Comparison of ENCODE assay signal across 14 cellular contexts in the genomic region with DNA sequence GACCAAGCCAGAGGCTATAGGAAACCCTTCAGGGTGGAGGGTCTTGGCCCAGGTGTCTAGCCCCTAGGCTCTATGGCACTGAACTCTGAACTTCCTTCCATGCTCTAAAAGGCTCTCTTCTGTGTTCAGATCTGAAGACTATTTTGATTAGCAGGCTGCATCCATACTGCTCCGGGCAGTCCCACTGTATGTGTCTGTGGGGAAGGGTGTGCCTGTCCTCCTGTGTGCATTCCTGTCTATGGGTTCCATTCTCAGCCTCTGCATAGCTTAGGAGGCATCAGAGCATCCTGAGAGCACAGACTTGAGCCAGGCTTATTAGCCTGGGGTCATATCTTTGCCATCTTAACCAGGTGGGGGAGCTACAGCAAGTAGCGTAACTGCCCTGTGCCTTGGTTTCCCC. TPM values are rescaled to one million over a fixed set of nuclear protein-coding genes. Genes with fewer than 3 reads are reported as not detected.
DNase-seq lines count a peak whose midpoint lies in the region; ATAC-seq and TF ChIP-seq lines count a peak whose summit lies in the region.
"Had no signal": no experiment of that assay in that cellular context is flagged by ENCODE, and none has a peak within 500 bp of the region (broad histone marks: within the 10 kb centered on the region; RNA-seq: fewer than 3 reads in every experiment).

No MANE protein-coding gene starts in this region.

- H3K23ac ChIP-seq in H9 (ENCODE audit: insufficient read length, low read depth, low read length), result no peak overlapping the region

- peaks cover 0 to 61% (median 45%) of the 10 kb centered on the region in 9 donors for H3K4me1 ChIP-seq in heart right ventricle
- peaks cover 9% of the 10 kb centered on the region; the same call in 1 of the 2 replicates for H3K4me1 ChIP-seq in H9 (ENCODE audit: insufficient read depth, low read length)
- H3K4me1 ChIP-seq in esophagus muscularis mucosa, result peaks cover 0 to 14% (median 0%) of the 10 kb centered on the region in 4 donors
- H3K4me1 ChIP-seq: Caco-2 had no signal

- peaks cover 14 to 26% (median 16%) of the 10 kb centered on the region in 3 experiments for H3K36me3 Mint-ChIP-seq in H9 (ENCODE audit: insufficient read depth in 1 of 3, low read depth in 3 of 3)

- no peak overlapping the region for H2AFZ ChIP-seq in H9 (ENCODE audit: low read length)
- H2AFZ ChIP-seq: GM23248 had no signal

- no peak for TF ChIP-seq CTCF in heart right ventricle (IDR thresholded peaks at IDR 0.05)
- peak; percentile 11; the same call in 1 of the 2 replicates for TF ChIP-seq CTCF in 22Rv1 (IDR thresholded peaks at IDR 0.05)
- TF ChIP-seq CTCF in H9 (conservative IDR thresholded peaks at IDR 0.05), result peak; percentile 18; the same call in 1 of the 3 replicates
- TF ChIP-seq CTCF in esophagus muscularis mucosa (IDR thresholded peaks at IDR 0.05), result no peak

- H3T11ph ChIP-seq in H9 (ENCODE audit: low read length), result no peak overlapping the region

- peaks cover 40 to 53% of the 10 kb centered on the region in 2 experiments for H3K4me1 Mint-ChIP-seq in H9

- DNase-seq in heart right ventricle (no peak), left cardiac atrium (no peak), H9 (no peak), esophagus muscularis mucosa (ENCODE audit: extremely low spot score) (peak; percentile 26)
- no peak for DNase-seq in stimulated activated CD4-positive, alpha-beta T cell treated with anti-CD3 and anti-CD28 coated beads, Interleukin-15, amount 100 ng/mL, for 24 hours
- DNase-seq: ACHN; C1 segment of cervical spinal cord; Caco-2; CD4-positive, alpha-beta T cell; GM23248; HCEC 1CT had no signal

- intact Hi-C loops in heart right ventricle (cut with DNase I), result loop anchor here in 1 of 10 donors (5.0 kb wide), 1 partner anchor 48 kb away; no protein-coding TSS in a partner anchor
- intact Hi-C loops in left cardiac atrium (cut with DNase I), result loop anchor here in 1 of 2 donors (10.0 kb wide), 1 partner anchor 191 kb away; no protein-coding TSS in a partner anchor
- intact Hi-C loops in esophagus muscularis mucosa (cut with DNase I), result no loop called here

- H2BK15ac ChIP-seq in H9 (ENCODE audit: low read depth, low read length), result no peak overlapping the region

- H3K27me3 Mint-ChIP-seq in H9 (ENCODE audit: low read depth), result no peaks in the 10 kb centered on the region
- H3K27me3 Mint-ChIP-seq: CD4-positive, alpha-beta T cell had no signal

- no peak overlapping the region for H4K91ac ChIP-seq in H9 (ENCODE audit: insufficient read length, low read depth, low read length)

- no peak for TF ChIP-seq POLR2A in esophagus muscularis mucosa (IDR thresholded peaks at IDR 0.05; ENCODE audit: low read depth)

- TF ChIP-seq EP300 in esophagus muscularis mucosa (IDR thresholded peaks at IDR 0.05), result no peak

- no peak overlapping the region for H2BK20ac ChIP-seq in H9 (ENCODE audit: low read depth, low read length, poor library complexity, severe bottlenecking)

- H3K56ac ChIP-seq in H9 (ENCODE audit: insufficient read length, low read depth, low read length), result no peak overlapping the region

- no peak overlapping the region for H3K4me2 ChIP-seq in H9 (ENCODE audit: insufficient read depth, insufficient read length, low read length)

- peak overlapping the region in 8 of 10 donors; percentile 16 to 98 (median 74) for H3K27ac ChIP-seq in heart right ventricle
- H3K27ac ChIP-seq in 22Rv1, result no peak overlapping the region
- H3K27ac ChIP-seq in H9 (ENCODE audit: insufficient read length, low read depth, low read length), result no peak overlapping the region
- no peak overlapping the region for H3K27ac ChIP-seq in esophagus muscularis mucosa (replicated peaks in 1 of 4)
- H3K27ac ChIP-seq: GM23248 had no signal

- no peak overlapping the region for H3K4ac ChIP-seq in H9 (ENCODE audit: low read depth, low read length)

- H3K4me3 ChIP-seq in heart right ventricle, result no peak overlapping the region
- H3K4me3 ChIP-seq in esophagus muscularis mucosa, result no peak overlapping the region
- H3K4me3 ChIP-seq: GM23248 had no signal

- no peak overlapping the region for H3K18ac ChIP-seq in H9 (ENCODE audit: insufficient read length, low read depth, low read length)

- no peak overlapping the region for H3K4me3 Mint-ChIP-seq in H9
- H3K4me3 Mint-ChIP-seq: CD4-positive, alpha-beta T cell had no signal

- peaks cover 0 to 9% (median 0%) of the 10 kb centered on the region in 11 donors for H3K9me3 ChIP-seq in heart right ventricle
- no peaks in the 10 kb centered on the region for H3K9me3 ChIP-seq in H9 (ENCODE audit: control insufficient read depth, low read depth, low read length)
- no peaks in the 10 kb centered on the region for H3K9me3 ChIP-seq in esophagus muscularis mucosa
- H3K9me3 ChIP-seq: BE2C, Caco-2 had no signal

- no peak overlapping the region for H3K14ac ChIP-seq in H9 (ENCODE audit: insufficient read depth, low read length)

- H4K8ac ChIP-seq in H9 (replicated peaks; ENCODE audit: insufficient read length, low read depth, low read length), result no peak overlapping the region

- no peak overlapping the region; a peak in 1 of 7 replicates for H3K27ac Mint-ChIP-seq in H9
- H3K27ac Mint-ChIP-seq: CD4-positive, alpha-beta T cell had no signal

- peaks cover 15 to 22% of the 10 kb centered on the region in 2 experiments for H3K9me3 Mint-ChIP-seq in H9
- H3K9me3 Mint-ChIP-seq: CD4-positive, alpha-beta T cell had no signal

- no peak overlapping the region for H2BK120ac ChIP-seq in H9 (ENCODE audit: low read depth, low read length, poor library complexity, severe bottlenecking)

- H2BK12ac ChIP-seq in H9 (ENCODE audit: insufficient read length, low read depth, low read length), result no peak overlapping the region

- H2AK5ac ChIP-seq in H9 (ENCODE audit: insufficient read length, low read length), result no peak overlapping the region

- H4K5ac ChIP-seq in H9 (ENCODE audit: insufficient read length, low read depth, low read length), result no peak overlapping the region

- H3K79me2 ChIP-seq in H9 (ENCODE audit: insufficient read depth, low read length), result no peaks in the 10 kb centered on the region

- H3K9ac ChIP-seq in H9 (ENCODE audit: extremely low read depth, insufficient read length, low read length), result no peak overlapping the region
- H3K9ac ChIP-seq: GM23248 had no signal

- no peaks in the 10 kb centered on the region for H3K27me3 ChIP-seq in heart right ventricle
- H3K27me3 ChIP-seq in H9 (ENCODE audit: insufficient read depth, low read length), result no peaks in the 10 kb centered on the region
- H3K27me3 ChIP-seq in esophagus muscularis mucosa, result no peaks in the 10 kb centered on the region
- H3K27me3 ChIP-seq: BE2C had no signal

- H3K23me2 ChIP-seq in H9 (ENCODE audit: insufficient read length, low read depth, low read length, poor library complexity, severe bottlenecking), result no peaks in the 10 kb centered on the region

- 74 to 91% methylated on average over 2 of the region's 2 CpGs for WGBS in heart right ventricle, 2 donors
- no CpG with 5 or more reads among the region's 2 CpGs for WGBS in H9 (ENCODE audit: extremely low coverage, insufficient read length, low lambda C conversion rate)
- 88% methylated on average over 2 of the region's 2 CpGs for WGBS in esophagus muscularis mucosa

- H2BK5ac ChIP-seq in H9 (ENCODE audit: insufficient read length, low read length), result no peak overlapping the region

- no peaks in the 10 kb centered on the region for H4K20me1 ChIP-seq in H9 (ENCODE audit: control insufficient read depth, insufficient read depth, insufficient read length)

- no peaks in the 10 kb centered on the region for H3K79me1 ChIP-seq in H9 (ENCODE audit: insufficient read depth, low read depth, low read length, poor library complexity, severe bottlenecking)

- H3K36me3 ChIP-seq in heart right ventricle (peaks cover 0 to 13% (median 0%) of the 10 kb centered on the region in 9 donors), esophagus muscularis mucosa (peaks cover 0 to 35% (median 6%) of the 10 kb centered on the region in 4 donors)
- H3K36me3 ChIP-seq: BE2C had no signal

- ATAC-seq in heart right ventricle, result no peak
- ATAC-seq in left cardiac atrium, result no peak
- no peak for ATAC-seq in GM18519 (IDR thresholded peaks at IDR 0.05; ENCODE audit: low FRiP score, unreplicated experiment)

RNA-seq across cellular contexts. Expression of gene EXOG, which starts 38.0 kb away (rescaled TPM):
- total RNA-seq in heart right ventricle (10 to 100 TPM; 11.9 to 38.9 (median 25.4) TPM), left cardiac atrium (10 to 100 TPM; 17.8 to 20.5 TPM), H9 (2021) (14.1 and 15.0 TPM in 2 replicates), esophagus muscularis mucosa (10 to 100 TPM; 14.9 to 37.8 (median 30.8) TPM)
- 10 to 100 TPM; 10.7 to 39.9 TPM for polyA plus RNA-seq in heart right ventricle

Comparison
In these comparisons a context has a peak if more than half of its experiments do, and no peak if none do; other contexts are left out.
1. H3K27ac ChIP-seq: peak in heart right ventricle (8 of 10); none in 22Rv1 (single experiment), H9 (single experiment) and esophagus muscularis mucosa (0 of 4).
2. CTCF ChIP-seq: peak in 22Rv1 (single experiment) and H9 (single experiment); none in heart right ventricle (0 of 9) and esophagus muscularis mucosa (0 of 3).